Comparison of ENCODE assay signal across 8 cellular contexts in the genomic region with DNA sequence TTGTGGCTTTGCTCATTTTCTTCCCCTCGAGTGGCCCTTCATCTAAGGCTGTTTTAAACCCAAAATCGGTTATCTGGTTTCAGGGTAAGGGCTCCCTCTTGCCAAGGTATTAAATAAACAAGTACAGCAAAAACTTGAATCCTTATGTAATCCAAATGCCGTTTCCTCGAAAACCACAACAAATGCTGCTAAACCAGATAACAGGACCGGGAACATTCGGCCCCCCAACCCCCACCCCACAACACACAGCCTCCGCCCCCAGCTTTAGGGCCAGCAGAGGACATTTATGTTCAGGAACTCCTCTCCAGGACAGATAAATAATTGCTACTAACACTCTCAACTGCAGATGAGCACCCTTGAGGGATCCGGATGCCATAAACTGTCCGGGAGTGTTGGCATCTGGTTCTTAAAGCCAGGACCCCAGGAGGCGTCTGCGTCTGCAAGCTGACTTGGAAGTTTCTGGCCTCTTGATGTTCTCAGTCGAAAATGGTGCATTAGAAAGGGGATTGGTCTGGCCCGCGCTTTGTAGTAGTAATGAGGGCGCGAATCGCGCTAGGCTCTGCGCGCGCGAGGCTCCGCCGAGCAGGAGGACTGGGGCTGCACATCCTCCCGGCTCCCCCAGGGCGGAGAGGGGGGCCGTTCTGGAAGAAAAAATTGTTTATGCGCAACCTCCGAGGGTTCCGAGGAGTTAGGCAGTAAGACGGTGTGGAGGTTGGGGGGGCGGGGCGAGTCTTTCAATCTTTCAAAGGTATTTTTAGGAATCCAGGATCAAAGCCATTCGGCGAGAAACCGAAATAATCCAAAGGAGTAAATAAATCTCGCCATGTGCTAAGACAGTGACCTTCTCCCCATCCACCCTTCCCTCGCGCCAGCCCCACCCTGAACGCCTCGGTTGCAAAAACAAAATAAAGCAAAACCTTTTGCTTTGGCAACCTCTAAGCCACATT. TPM values are rescaled to one million over a fixed set of nuclear protein-coding genes. Genes with fewer than 3 reads are reported as not detected.
DNase-seq lines count a peak whose midpoint lies in the region; ATAC-seq, FAIRE-seq and TF ChIP-seq lines count a peak whose summit lies in the region.

No MANE protein-coding gene starts in this region.

- WGBS in HepG2 (ENCODE audit: low lambda C conversion rate) = under 1% methylated on average over 41 of the region's 41 CpGs

- H3K27ac ChIP-seq in coronary artery = peak overlapping the region; percentile 99 to 100
- peak overlapping the region; percentile 97 for H3K27ac ChIP-seq in HepG2 (ENCODE audit: extremely low read length, insufficient read depth, low read length)

- POLR2A ChIA-PET in HepG2 (lab: Yijun Ruan, JAX) = interaction anchor here (0.7 to 7.2 kb wide), 16 partner anchors 15 to 587 kb away, joined by 3 to 354 read pairs (median 34); no protein-coding TSS in a partner anchor

- H3K27me3 Mint-ChIP-seq in T-helper 2 cell treated with Interferon-gamma antibody and Interleukin-4, amounts not matched to agents 5 μg/mL and 100 μg/mL, for 36 hours (ENCODE audit: low read depth) = peaks cover 44% of the 10 kb centered on the region

- peaks cover 20% of the 10 kb centered on the region for H3K9me3 ChIP-seq in HepG2 (ENCODE audit: low read length)

- TF ChIP-seq EP300 in HepG2 (IDR thresholded peaks at IDR 0.05; ENCODE audit: low read depth in 2 of 2, low read length in 2 of 2) (peak in 1 of 2 experiments; percentile 44; a peak in 1 of 4 replicates), HepG2 (CRISPR knock-in tag; IDR thresholded peaks at IDR 0.05; ENCODE audit: borderline replicate concordance) (no peak)

- intact Hi-C loops in HepG2 (cut with micrococcal nuclease; ENCODE audit: unreplicated experiment) = loop anchor here (1.0 to 2.0 kb wide), 2 partner anchors 22 to 575 kb away; no protein-coding TSS in a partner anchor

- CTCF ChIA-PET in HepG2 (lab: Yijun Ruan, JAX; ENCODE audit: low intra/inter-chr PET ratio, low total read pairs) = interaction anchor here (1.1 kb wide), 1 partner anchor 50 kb away, joined by 4 read pairs; no protein-coding TSS in a partner anchor

- in situ Hi-C loops in HepG2 (cut with HindIII; ENCODE audit: extremely low pct_ligation_motif_present, low pct_unique_long_range_greater_than_20kb) = loop anchor here (5.0 kb wide), 2 partner anchors 51 to 571 kb away; no protein-coding TSS in a partner anchor

- H3K9ac ChIP-seq in HepG2 (ENCODE audit: insufficient read depth, low read depth, low read length) = peak overlapping the region; percentile 86

- H3K4me3 ChIP-seq in coronary artery (peak overlapping the region; percentile 78), HepG2 (replicated peaks in 1 of 3; ENCODE audit: insufficient read depth in 1 of 3, low read depth in 2 of 3, low read length in 3 of 3) (peak overlapping the region; percentile 64 to 77 (median 73))

- no peak overlapping the region for H2AFZ ChIP-seq in HepG2 (ENCODE audit: low read length)

- TSS peak; percentile 66 for BruUV-seq in HepG2 (replicated peaks; lab: Mats Ljungman, UMichigan)

- peaks cover 30% of the 10 kb centered on the region for H3K4me1 Mint-ChIP-seq in T-helper 2 cell treated with Interferon-gamma antibody and Interleukin-4, amounts not matched to agents 5 μg/mL and 100 μg/mL, for 36 hours (ENCODE audit: low read depth)

- peaks cover 16% of the 10 kb centered on the region for H3K79me2 ChIP-seq in HepG2 (ENCODE audit: insufficient read depth, low read length)

- H3K4me2 ChIP-seq in HepG2 (ENCODE audit: low read depth, low read length) = peak overlapping the region; percentile 99

- no peaks in the 10 kb centered on the region for H3K36me3 ChIP-seq in HepG2 (replicated peaks in 1 of 2; ENCODE audit: control insufficient read depth in 1 of 2, insufficient read depth in 2 of 2, low read length in 2 of 2)

- peaks cover 36% of the 10 kb centered on the region for H3K4me1 ChIP-seq in HepG2 (ENCODE audit: insufficient read depth, low read length)

- ATAC-seq in HepG2 (peak; percentile 23), HG03175 (IDR thresholded peaks at IDR 0.05; ENCODE audit: unreplicated experiment) (no peak)
- ATAC-seq in stimulated activated naive CD8-positive, alpha-beta T cell treated with anti-CD3 and anti-CD28 coated beads, Interleukin-15, Interleukin-2, amounts not matched to agents 100 U/mL and 50 U/mL, for 24 hours = no peak

- peak overlapping the region; percentile 84 for H3K4me3 Mint-ChIP-seq in T-helper 2 cell treated with Interferon-gamma antibody and Interleukin-4, amounts not matched to agents 5 μg/mL and 100 μg/mL, for 36 hours

- H4K20me1 ChIP-seq in HepG2 (ENCODE audit: insufficient read depth, low read length) = peaks cover 10% of the 10 kb centered on the region

- peaks cover 14% of the 10 kb centered on the region for H3K9me3 Mint-ChIP-seq in T-helper 2 cell treated with Interferon-gamma antibody and Interleukin-4, amounts not matched to agents 5 μg/mL and 100 μg/mL, for 36 hours

- peak; percentile 76 for DNase-seq in ELR (ENCODE audit: low read depth)
- DNase-seq in NCI-H1694 (lab: John Stamatoyannopoulos, UW) = peak; percentile 94
- no peak for DNase-seq in T-helper 2 cell treated with Interferon-gamma antibody and Interleukin-4, amounts not matched to agents 5 μg/mL and 100 μg/mL, for 36 hours (ENCODE audit: low spot score)
- peak; percentile 87 for DNase-seq in coronary artery (ENCODE audit: low spot score)
- DNase-seq in HepG2 (ENCODE audit: low spot score) = peak; percentile 76
- DNase-seq in stimulated activated naive CD8-positive, alpha-beta T cell treated with anti-CD3 and anti-CD28 coated beads, Interleukin-15, Interleukin-2, amounts not matched to agents 100 U/mL and 50 U/mL, for 24 hours = peak; percentile 43
- no peak for DNase-seq in HCEC 1CT

- FAIRE-seq in HepG2 (lab: Jason Lieb, UNC) = peak; percentile 56

- TF ChIP-seq POLR2A in HepG2 (IDR thresholded peaks at IDR 0.05; ENCODE audit: insufficient read depth in 1 of 2, low read depth in 2 of 2, low read length in 2 of 2) = peak in 1 of 2 experiments; percentile 65; a peak in 2 of 4 replicates

- peak overlapping the region; percentile 64 for H3K27ac Mint-ChIP-seq in T-helper 2 cell treated with Interferon-gamma antibody and Interleukin-4, amounts not matched to agents 5 μg/mL and 100 μg/mL, for 36 hours

- peak; percentile 48; the same call in 1 of the 2 replicates for TF ChIP-seq RAD21 in HepG2 (CRISPR knock-in tag; IDR thresholded peaks at IDR 0.05)

- TF ChIP-seq CTCF in coronary artery (IDR thresholded peaks at IDR 0.05) = no peak
- TF ChIP-seq CTCF in HepG2 (CRISPR knock-in tag; IDR thresholded peaks at IDR 0.05) = 0 out of 2 replicates have a peak, but pooled peaks have one; percentile 3

- H3K27me3 ChIP-seq in HepG2 (ENCODE audit: control insufficient read depth in 1 of 2, insufficient read depth in 2 of 2, low read length in 2 of 2) = peaks cover 0 to 8% of the 10 kb centered on the region in 2 experiments; a peak in 1 of 5 replicates

- peaks cover 26% of the 10 kb centered on the region for H3K36me3 Mint-ChIP-seq in T-helper 2 cell treated with Interferon-gamma antibody and Interleukin-4, amounts not matched to agents 5 μg/mL and 100 μg/mL, for 36 hours (ENCODE audit: low read depth)

TF ChIP-seq in HepG2, 621 proteins besides CTCF, POLR2A, EP300 and RAD21 (continues in another document):
- no peak for TF ChIP-seq HMG20B (CRISPR knock-in tag; conservative IDR thresholded peaks at IDR 0.05)
- TF ChIP-seq ZNF484 (CRISPR knock-in tag; IDR thresholded peaks at IDR 0.05; ENCODE audit: borderline replicate concordance, low read depth) = no peak
- TF ChIP-seq ZSCAN25 (CRISPR knock-in tag; IDR thresholded peaks at IDR 0.05) = no peak
- TF ChIP-seq, protein P1, sequence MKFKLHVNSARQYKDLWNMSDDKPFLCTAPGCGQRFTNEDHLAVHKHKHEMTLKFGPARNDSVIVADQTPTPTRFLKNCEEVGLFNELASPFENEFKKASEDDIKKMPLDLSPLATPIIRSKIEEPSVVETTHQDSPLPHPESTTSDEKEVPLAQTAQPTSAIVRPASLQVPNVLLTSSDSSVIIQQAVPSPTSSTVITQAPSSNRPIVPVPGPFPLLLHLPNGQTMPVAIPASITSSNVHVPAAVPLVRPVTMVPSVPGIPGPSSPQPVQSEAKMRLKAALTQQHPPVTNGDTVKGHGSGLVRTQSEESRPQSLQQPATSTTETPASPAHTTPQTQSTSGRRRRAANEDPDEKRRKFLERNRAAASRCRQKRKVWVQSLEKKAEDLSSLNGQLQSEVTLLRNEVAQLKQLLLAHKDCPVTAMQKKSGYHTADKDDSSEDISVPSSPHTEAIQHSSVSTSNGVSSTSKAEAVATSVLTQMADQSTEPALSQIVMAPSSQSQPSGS (CRISPR knock-in tag; IDR thresholded peaks at IDR 0.05) = no peak
- TF ChIP-seq NCOA2 (CRISPR knock-in tag; IDR thresholded peaks at IDR 0.05) = no peak
- TF ChIP-seq RCOR2 (CRISPR knock-in tag; IDR thresholded peaks at IDR 0.05) = no peak
- no peak for TF ChIP-seq ZFP36L2 (CRISPR knock-in tag; IDR thresholded peaks at IDR 0.05)
- TF ChIP-seq CENPT (CRISPR knock-in tag; IDR thresholded peaks at IDR 0.05; ENCODE audit: low read depth) = no peak
- TF ChIP-seq PITX1 (CRISPR knock-in tag; IDR thresholded peaks at IDR 0.05) = peak; percentile 32; the same call in 1 of the 2 replicates

RNA-seq across cellular contexts. Expression of a gene that starts 3.9 kb away (rescaled TPM):
- total RNA-seq in HepG2 (2016; rRNA removed; fragmentation: Illumina TruSeq; extraction: Trizol) = 214 and 258 TPM in 2 replicates
- 123 and 125 TPM in 2 replicates for total RNA-seq in HepG2 (2016; cell fraction: cytosol; rRNA removed; fragmentation: Illumina TruSeq; extraction: Trizol; ENCODE audit: low read depth)
- 231 and 299 TPM in 2 replicates for total RNA-seq in HepG2 (2016; cell fraction: insoluble cytoplasmic fraction; rRNA removed; fragmentation: Illumina TruSeq; extraction: Trizol)
- total RNA-seq in HepG2 (2016; cell fraction: membrane; rRNA removed; fragmentation: Illumina TruSeq; extraction: Trizol) = 120 and 130 TPM in 2 replicates
- 161 and 168 TPM in 2 replicates for total RNA-seq in HepG2 (2016; cell fraction: nucleus; rRNA removed; fragmentation: Illumina TruSeq; extraction: Trizol)
- polyA plus RNA-seq in HepG2 (2011; rRNA removed) = 610 and 719 TPM in 2 replicates
- polyA plus RNA-seq in HepG2 (2011; cell fraction: cytosol; rRNA removed) = 553 and 655 TPM in 2 replicates
- polyA plus RNA-seq in HepG2 (2011; cell fraction: nucleus; rRNA removed) = 354 and 556 TPM in 2 replicates
- polyA plus RNA-seq in HepG2 (2012) = 144 and 150 TPM in 2 replicates
- polyA plus RNA-seq in HepG2 (2016; cell fraction: cytosol; fragmentation: Illumina TruSeq; extraction: Trizol; ENCODE audit: low read depth) = 39.6 and 40.9 TPM in 2 replicates
- polyA plus RNA-seq in HepG2 (2016; cell fraction: insoluble cytoplasmic fraction; fragmentation: Illumina TruSeq; extraction: Trizol; ENCODE audit: low read depth) = 355 and 371 TPM in 2 replicates
- 61.5 and 69.8 TPM in 2 replicates for polyA plus RNA-seq in HepG2 (2016; cell fraction: membrane; fragmentation: Illumina TruSeq; extraction: Trizol; ENCODE audit: low read depth)
- 375 and 408 TPM in 2 replicates for polyA plus RNA-seq in HepG2 (2016; cell fraction: nucleus; fragmentation: Illumina TruSeq; extraction: Trizol; ENCODE audit: insufficient read depth, low read depth)
- polyA minus RNA-seq in HepG2 (2011; rRNA and poly(A)+ RNA removed; ENCODE audit: low replicate concordance) = 143 and 451 TPM in 2 replicates
- polyA minus RNA-seq in HepG2 (2011; cell fraction: cytosol; rRNA and poly(A)+ RNA removed) = 138 and 177 TPM in 2 replicates
- 115 and 276 TPM in 2 replicates for polyA minus RNA-seq in HepG2 (2011; cell fraction: nucleus; rRNA and poly(A)+ RNA removed)

Comparison
In these comparisons a context has a peak if more than half of its experiments do, and no peak if none do; other contexts are left out.
1. DNase-seq: peak in ELR (single experiment), NCI-H1694 (single experiment), coronary artery (single experiment), HepG2 (single experiment) and stimulated activated naive CD8-positive, alpha-beta T cell treated with anti-CD3 and anti-CD28 coated beads, Interleukin-15, Interleukin-2, amounts not matched to agents 100 U/mL and 50 U/mL, for 24 hours (single experiment); none in T-helper 2 cell treated with Interferon-gamma antibody and Interleukin-4, amounts not matched to agents 5 μg/mL and 100 μg/mL, for 36 hours (single experiment) and HCEC 1CT (single experiment).